Comparison of ENCODE assay signal across 1 cellular context in the genomic region with DNA sequence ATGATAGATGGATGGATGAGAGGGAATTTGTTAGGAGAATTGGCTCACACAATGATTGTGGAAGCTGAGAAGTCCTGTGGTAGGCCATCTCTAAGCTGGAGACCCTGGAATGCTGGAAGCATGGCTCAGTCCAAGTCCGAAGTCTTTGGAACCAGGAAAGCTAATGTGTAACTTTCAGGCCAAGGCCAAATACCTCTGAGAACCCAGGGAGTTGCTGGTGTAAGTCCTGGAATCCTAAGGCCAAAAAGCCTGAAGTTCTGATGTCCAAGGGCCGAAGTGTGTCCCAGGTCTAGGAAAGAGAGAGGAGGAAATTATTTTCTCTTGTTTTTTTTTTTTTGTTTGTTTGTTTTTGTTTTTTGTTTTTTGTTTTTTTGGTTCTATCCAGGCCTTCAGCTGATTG.
TF ChIP-seq lines count a peak whose summit lies in the region.

No MANE protein-coding gene starts in this region.

TF ChIP-seq in HepG2, 621 proteins besides CTCF, POLR2A, EP300 and RAD21 (continued from another document and continues in another):
- TF ChIP-seq, protein P1, sequence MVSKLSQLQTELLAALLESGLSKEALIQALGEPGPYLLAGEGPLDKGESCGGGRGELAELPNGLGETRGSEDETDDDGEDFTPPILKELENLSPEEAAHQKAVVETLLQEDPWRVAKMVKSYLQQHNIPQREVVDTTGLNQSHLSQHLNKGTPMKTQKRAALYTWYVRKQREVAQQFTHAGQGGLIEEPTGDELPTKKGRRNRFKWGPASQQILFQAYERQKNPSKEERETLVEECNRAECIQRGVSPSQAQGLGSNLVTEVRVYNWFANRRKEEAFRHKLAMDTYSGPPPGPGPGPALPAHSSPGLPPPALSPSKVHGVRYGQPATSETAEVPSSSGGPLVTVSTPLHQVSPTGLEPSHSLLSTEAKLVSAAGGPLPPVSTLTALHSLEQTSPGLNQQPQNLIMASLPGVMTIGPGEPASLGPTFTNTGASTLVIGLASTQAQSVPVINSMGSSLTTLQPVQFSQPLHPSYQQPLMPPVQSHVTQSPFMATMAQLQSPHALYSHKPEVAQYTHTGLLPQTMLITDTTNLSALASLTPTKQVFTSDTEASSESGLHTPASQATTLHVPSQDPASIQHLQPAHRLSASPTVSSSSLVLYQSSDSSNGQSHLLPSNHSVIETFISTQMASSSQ (IDR thresholded peaks at IDR 0.05; ENCODE audit: low read depth): peak; percentile 90
- TF ChIP-seq, protein P1 (CRISPR knock-in tag; IDR thresholded peaks at IDR 0.05; ENCODE audit: borderline replicate concordance): peak; percentile 96
- TF ChIP-seq FOXK2 (IDR thresholded peaks at IDR 0.05) (no peak), GATAD1 (CRISPR knock-in tag; IDR thresholded peaks at IDR 0.05) (0 out of 2 replicates have a peak, but pooled peaks have one; percentile 18), NFIB (CRISPR knock-in tag; IDR thresholded peaks at IDR 0.05; ENCODE audit: borderline replicate concordance) (no peak), SOX6 (IDR thresholded peaks at IDR 0.05) (no peak), SOX6 (CRISPR knock-in tag; IDR thresholded peaks at IDR 0.05) (peak; percentile 76), FUBP1 (CRISPR knock-in tag; IDR thresholded peaks at IDR 0.05; ENCODE audit: borderline replicate concordance) (no peak), NCOA2 (CRISPR knock-in tag; IDR thresholded peaks at IDR 0.05) (peak; percentile 61), SMAD3 (CRISPR knock-in tag; IDR thresholded peaks at IDR 0.05) (0 out of 2 replicates have a peak, but pooled peaks have one; percentile 53), MATR3 (CRISPR knock-in tag; IDR thresholded peaks at IDR 0.05) (no peak), ZFY (CRISPR knock-in tag; IDR thresholded peaks at IDR 0.05) (peak; percentile 69), ZNF264 (CRISPR knock-in tag; IDR thresholded peaks at IDR 0.05) (peak; percentile 69), ZNF7 (CRISPR knock-in tag; IDR thresholded peaks at IDR 0.05) (no peak), ZFAT (CRISPR knock-in tag; conservative IDR thresholded peaks at IDR 0.05) (no peak), CSRNP1 (CRISPR knock-in tag; IDR thresholded peaks at IDR 0.05) (no peak), ELF1 (CRISPR knock-in tag; IDR thresholded peaks at IDR 0.05) (no peak), TCF7 (IDR thresholded peaks at IDR 0.05; ENCODE audit: low read depth) (no peak), ZNF639 (CRISPR knock-in tag; conservative IDR thresholded peaks at IDR 0.05) (0 out of 2 replicates have a peak, but pooled peaks have one; percentile 41), ZNF180 (CRISPR knock-in tag; IDR thresholded peaks at IDR 0.05; ENCODE audit: borderline replicate concordance, low read depth) (no peak), HNRNPLL (IDR thresholded peaks at IDR 0.05; ENCODE audit: low read depth, low read length, poor library complexity, severe bottlenecking) (no peak), NR2F1 (CRISPR knock-in tag; IDR thresholded peaks at IDR 0.05) (peak in 1 of 2 experiments; percentile 43; a peak in 3 of 4 replicates), ZNF12 (CRISPR knock-in tag; IDR thresholded peaks at IDR 0.05) (peak; percentile 34; the same call in 1 of the 2 replicates), POGZ (CRISPR knock-in tag; IDR thresholded peaks at IDR 0.05) (peak; percentile 98), ISL2 (CRISPR knock-in tag; IDR thresholded peaks at IDR 0.05) (peak; percentile 32; the same call in 1 of the 2 replicates), RARA (CRISPR knock-in tag; IDR thresholded peaks at IDR 0.05) (peak; percentile 45), ZNF362 (CRISPR knock-in tag; IDR thresholded peaks at IDR 0.05; ENCODE audit: borderline replicate concordance) (peak; percentile 26; the same call in 1 of the 2 replicates), FOXA1 (IDR thresholded peaks at IDR 0.05) (no peak), FOXA1 (CRISPR knock-in tag; IDR thresholded peaks at IDR 0.05) (peak; percentile 15; the same call in 1 of the 2 replicates)
- TF ChIP-seq, protein P2, sequence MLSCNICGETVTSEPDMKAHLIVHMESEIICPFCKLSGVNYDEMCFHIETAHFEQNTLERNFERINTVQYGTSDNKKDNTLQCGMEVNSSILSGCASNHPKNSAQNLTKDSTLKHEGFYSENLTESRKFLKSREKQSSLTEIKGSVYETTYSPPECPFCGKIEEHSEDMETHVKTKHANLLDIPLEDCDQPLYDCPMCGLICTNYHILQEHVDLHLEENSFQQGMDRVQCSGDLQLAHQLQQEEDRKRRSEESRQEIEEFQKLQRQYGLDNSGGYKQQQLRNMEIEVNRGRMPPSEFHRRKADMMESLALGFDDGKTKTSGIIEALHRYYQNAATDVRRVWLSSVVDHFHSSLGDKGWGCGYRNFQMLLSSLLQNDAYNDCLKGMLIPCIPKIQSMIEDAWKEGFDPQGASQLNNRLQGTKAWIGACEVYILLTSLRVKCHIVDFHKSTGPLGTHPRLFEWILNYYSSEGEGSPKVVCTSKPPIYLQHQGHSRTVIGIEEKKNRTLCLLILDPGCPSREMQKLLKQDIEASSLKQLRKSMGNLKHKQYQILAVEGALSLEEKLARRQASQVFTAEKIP (CRISPR knock-in tag; IDR thresholded peaks at IDR 0.05; ENCODE audit: borderline replicate concordance): no peak
- TF ChIP-seq, protein P3, sequence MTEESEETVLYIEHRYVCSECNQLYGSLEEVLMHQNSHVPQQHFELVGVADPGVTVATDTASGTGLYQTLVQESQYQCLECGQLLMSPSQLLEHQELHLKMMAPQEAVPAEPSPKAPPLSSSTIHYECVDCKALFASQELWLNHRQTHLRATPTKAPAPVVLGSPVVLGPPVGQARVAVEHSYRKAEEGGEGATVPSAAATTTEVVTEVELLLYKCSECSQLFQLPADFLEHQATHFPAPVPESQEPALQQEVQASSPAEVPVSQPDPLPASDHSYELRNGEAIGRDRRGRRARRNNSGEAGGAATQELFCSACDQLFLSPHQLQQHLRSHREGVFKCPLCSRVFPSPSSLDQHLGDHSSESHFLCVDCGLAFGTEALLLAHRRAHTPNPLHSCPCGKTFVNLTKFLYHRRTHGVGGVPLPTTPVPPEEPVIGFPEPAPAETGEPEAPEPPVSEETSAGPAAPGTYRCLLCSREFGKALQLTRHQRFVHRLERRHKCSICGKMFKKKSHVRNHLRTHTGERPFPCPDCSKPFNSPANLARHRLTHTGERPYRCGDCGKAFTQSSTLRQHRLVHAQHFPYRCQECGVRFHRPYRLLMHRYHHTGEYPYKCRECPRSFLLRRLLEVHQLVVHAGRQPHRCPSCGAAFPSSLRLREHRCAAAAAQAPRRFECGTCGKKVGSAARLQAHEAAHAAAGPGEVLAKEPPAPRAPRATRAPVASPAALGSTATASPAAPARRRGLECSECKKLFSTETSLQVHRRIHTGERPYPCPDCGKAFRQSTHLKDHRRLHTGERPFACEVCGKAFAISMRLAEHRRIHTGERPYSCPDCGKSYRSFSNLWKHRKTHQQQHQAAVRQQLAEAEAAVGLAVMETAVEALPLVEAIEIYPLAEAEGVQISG (CRISPR knock-in tag; IDR thresholded peaks at IDR 0.05): 0 out of 2 replicates have a peak, but pooled peaks have one; percentile 39
- TF ChIP-seq, protein P4, sequence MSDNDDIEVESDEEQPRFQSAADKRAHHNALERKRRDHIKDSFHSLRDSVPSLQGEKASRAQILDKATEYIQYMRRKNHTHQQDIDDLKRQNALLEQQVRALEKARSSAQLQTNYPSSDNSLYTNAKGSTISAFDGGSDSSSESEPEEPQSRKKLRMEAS (IDR thresholded peaks at IDR 0.05): peak; percentile 79
- TF ChIP-seq, protein P5, sequence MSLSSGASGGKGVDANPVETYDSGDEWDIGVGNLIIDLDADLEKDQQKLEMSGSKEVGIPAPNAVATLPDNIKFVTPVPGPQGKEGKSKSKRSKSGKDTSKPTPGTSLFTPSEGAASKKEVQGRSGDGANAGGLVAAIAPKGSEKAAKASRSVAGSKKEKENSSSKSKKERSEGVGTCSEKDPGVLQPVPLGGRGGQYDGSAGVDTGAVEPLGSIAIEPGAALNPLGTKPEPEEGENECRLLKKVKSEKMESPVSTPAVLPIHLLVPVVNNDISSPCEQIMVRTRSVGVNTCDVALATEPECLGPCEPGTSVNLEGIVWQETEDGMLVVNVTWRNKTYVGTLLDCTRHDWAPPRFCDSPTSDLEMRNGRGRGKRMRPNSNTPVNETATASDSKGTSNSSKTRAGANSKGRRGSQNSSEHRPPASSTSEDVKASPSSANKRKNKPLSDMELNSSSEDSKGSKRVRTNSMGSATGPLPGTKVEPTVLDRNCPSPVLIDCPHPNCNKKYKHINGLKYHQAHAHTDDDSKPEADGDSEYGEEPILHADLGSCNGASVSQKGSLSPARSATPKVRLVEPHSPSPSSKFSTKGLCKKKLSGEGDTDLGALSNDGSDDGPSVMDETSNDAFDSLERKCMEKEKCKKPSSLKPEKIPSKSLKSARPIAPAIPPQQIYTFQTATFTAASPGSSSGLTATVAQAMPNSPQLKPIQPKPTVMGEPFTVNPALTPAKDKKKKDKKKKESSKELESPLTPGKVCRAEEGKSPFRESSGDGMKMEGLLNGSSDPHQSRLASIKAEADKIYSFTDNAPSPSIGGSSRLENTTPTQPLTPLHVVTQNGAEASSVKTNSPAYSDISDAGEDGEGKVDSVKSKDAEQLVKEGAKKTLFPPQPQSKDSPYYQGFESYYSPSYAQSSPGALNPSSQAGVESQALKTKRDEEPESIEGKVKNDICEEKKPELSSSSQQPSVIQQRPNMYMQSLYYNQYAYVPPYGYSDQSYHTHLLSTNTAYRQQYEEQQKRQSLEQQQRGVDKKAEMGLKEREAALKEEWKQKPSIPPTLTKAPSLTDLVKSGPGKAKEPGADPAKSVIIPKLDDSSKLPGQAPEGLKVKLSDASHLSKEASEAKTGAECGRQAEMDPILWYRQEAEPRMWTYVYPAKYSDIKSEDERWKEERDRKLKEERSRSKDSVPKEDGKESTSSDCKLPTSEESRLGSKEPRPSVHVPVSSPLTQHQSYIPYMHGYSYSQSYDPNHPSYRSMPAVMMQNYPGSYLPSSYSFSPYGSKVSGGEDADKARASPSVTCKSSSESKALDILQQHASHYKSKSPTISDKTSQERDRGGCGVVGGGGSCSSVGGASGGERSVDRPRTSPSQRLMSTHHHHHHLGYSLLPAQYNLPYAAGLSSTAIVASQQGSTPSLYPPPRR (CRISPR knock-in tag; IDR thresholded peaks at IDR 0.05; ENCODE audit: borderline replicate concordance): peak; percentile 56; the same call in 1 of the 2 replicates
